ENCODE assay signal across 21 cellular contexts in the genomic region with DNA sequence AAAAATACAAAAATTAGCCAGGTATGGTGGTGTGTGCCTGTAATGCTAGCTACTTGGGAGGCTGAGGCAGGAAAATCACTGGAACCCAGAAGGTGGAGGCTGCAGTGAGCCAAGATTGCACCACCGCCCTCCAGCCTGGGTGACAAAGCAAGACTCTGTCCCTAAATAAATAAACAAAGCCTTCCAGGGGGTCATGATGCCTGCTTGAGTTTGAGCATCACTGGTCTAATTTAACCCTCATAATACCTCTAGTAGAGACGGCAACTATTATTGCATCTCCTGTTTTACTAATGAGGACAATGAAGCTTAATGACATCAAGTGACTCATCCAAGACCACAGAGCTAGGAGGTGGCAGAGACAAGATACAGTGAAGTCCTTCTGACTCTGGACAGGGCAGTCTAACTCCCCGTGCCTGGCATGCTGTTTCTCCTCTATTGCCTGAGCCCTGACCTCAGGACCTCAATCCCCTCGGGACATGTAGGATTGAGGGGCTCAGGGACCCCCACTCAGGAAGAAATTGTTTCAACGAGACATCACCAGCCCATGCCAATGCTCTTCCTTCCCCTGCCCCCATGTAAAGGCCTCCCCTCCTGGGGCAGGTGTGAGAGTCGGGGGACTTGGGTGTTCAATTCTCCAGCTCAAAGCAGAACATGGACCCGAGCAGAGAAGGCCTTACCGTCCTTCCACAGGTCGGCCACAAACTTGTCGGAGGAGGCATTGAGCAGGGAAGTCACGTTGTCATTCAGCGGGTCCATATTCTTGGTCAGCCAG.
DNase-seq lines count a peak whose midpoint lies in the region; ATAC-seq and TF ChIP-seq lines count a peak whose summit lies in the region.
"Had no signal": no experiment of that assay in that cellular context is flagged by ENCODE, and none has a peak within 500 bp of the region (broad histone marks: within the 10 kb centered on the region; RNA-seq: fewer than 3 reads in every experiment).

No MANE protein-coding gene starts in this region.

- no peak overlapping the region for H2BK120ac ChIP-seq in IMR-90 (ENCODE audit: low read depth, low read length)

- H4K20me1 ChIP-seq in IMR-90 (ENCODE audit: insufficient read depth, low read length) = no peaks in the 10 kb centered on the region

- H3K9me3 ChIP-seq in IMR-90 (ENCODE audit: control insufficient read depth, insufficient read depth, low read length) (no peaks in the 10 kb centered on the region), esophagus muscularis mucosa (no peaks in the 10 kb centered on the region), sigmoid colon (no peaks in the 10 kb centered on the region)
- H3K9me3 ChIP-seq: Caco-2 had no signal

- no peak overlapping the region for H3K23ac ChIP-seq in IMR-90 (ENCODE audit: low read depth, low read length)

- H2AFZ ChIP-seq in IMR-90 (replicated peaks; ENCODE audit: low read length, poor library complexity) = no peak overlapping the region

- no peak overlapping the region for H4K91ac ChIP-seq in IMR-90 (ENCODE audit: insufficient read depth, low read depth, low read length)

- TF ChIP-seq POLR2A in IMR-90 (IDR thresholded peaks at IDR 0.05; ENCODE audit: low read depth, low read length) (no peak), esophagus muscularis mucosa (IDR thresholded peaks at IDR 0.05; ENCODE audit: low read depth) (no peak), sigmoid colon (IDR thresholded peaks at IDR 0.05) (no peak)

- no peak overlapping the region for H2BK15ac ChIP-seq in IMR-90 (ENCODE audit: low read depth, low read length)

- DNase-seq in IMR-90 (no peak), esophagus muscularis mucosa (ENCODE audit: extremely low spot score) (no peak), sigmoid colon (no peak), NCI-H748 treated with DMSO at 0.1 percent for 48 hours (lab: John Stamatoyannopoulos, UW) (no peak), NCI-H128 (lab: John Stamatoyannopoulos, UW; ENCODE audit: unreplicated experiment) (no peak), NCI-H2171 treated with DMSO at 0.1 percent for 48 hours (lab: John Stamatoyannopoulos, UW) (no peak), NCI-H1105 (lab: John Stamatoyannopoulos, UW) (no peak)
- DNase-seq: Caco-2; CD8-positive, alpha-beta T cell; EL; GDM1; NCI-H1105 treated with DMSO at 0.1 percent for 48 hours; NCI-H2029; NCI-H446 treated with DMSO at 0.1 percent for 48 hours; NCI-H526; RPMI8226; SHP77 had no signal

- no peak overlapping the region for H3K56ac ChIP-seq in IMR-90 (ENCODE audit: extremely low read depth, insufficient read depth, low read length)

- no peak overlapping the region for H3K18ac ChIP-seq in IMR-90 (ENCODE audit: low read depth, low read length)

- no peak overlapping the region for H2BK20ac ChIP-seq in IMR-90 (ENCODE audit: low read depth, low read length)

- no peaks in the 10 kb centered on the region for H3K9me1 ChIP-seq in IMR-90 (ENCODE audit: insufficient read depth, low read length)

- no peak overlapping the region; the same call in 1 of the 2 replicates for H2AK5ac ChIP-seq in IMR-90 (ENCODE audit: low read depth, low read length)

- CTCF ChIA-PET in IMR-90 (lab: Yijun Ruan, JAX) = interaction anchor here (0.8 kb wide), 1 partner anchor 434 kb away, joined by 3 read pairs; no protein-coding TSS in a partner anchor

- H3K4me1 ChIP-seq in IMR-90 (ENCODE audit: control insufficient read depth, insufficient read depth, low read length) (no peaks in the 10 kb centered on the region), esophagus muscularis mucosa (peaks cover 0 to 85% (median 72%) of the 10 kb centered on the region in 4 donors), sigmoid colon (peaks cover 0 to 63% (median 26%) of the 10 kb centered on the region in 4 donors)
- H3K4me1 ChIP-seq: Caco-2 had no signal

- no peak overlapping the region for H3K4me2 ChIP-seq in IMR-90 (ENCODE audit: low read depth, low read length)
- H3K4me2 ChIP-seq: KMS-11 had no signal

- H3K27ac ChIP-seq in IMR-90 (ENCODE audit: insufficient read depth, low read length) = no peak overlapping the region
- peak overlapping the region; percentile 63 to 75 (median 73) for H3K27ac ChIP-seq in esophagus muscularis mucosa (replicated peaks in 1 of 4)
- H3K27ac ChIP-seq in sigmoid colon = peak overlapping the region; percentile 62 to 95 (median 72)
- H3K27ac ChIP-seq: C4-2B, KMS-11 had no signal

- H3K36me3 ChIP-seq in IMR-90 (ENCODE audit: control insufficient read depth, insufficient read depth, low read length) (no peaks in the 10 kb centered on the region), esophagus muscularis mucosa (peaks cover 3 to 99% (median 86%) of the 10 kb centered on the region in 4 donors), sigmoid colon (peaks cover 83 to 99% (median 88%) of the 10 kb centered on the region in 4 donors)

- no peak for TF ChIP-seq RAD21 in IMR-90 (IDR thresholded peaks at IDR 0.05; ENCODE audit: low read length)

- H2AK9ac ChIP-seq in IMR-90 (replicated peaks; ENCODE audit: low read depth, low read length, poor library complexity) = no peak overlapping the region

- in situ Hi-C loops in IMR-90 (cut with MboI; ENCODE audit: low sequenced_read_pairs) = no loop called here

- POLR2A ChIA-PET in IMR-90 (lab: Charles Lee; ENCODE audit: unreplicated experiment) = no interaction called here

- no peak overlapping the region for H3K4ac ChIP-seq in IMR-90 (ENCODE audit: low read depth, low read length)

- H3K79me1 ChIP-seq in IMR-90 (ENCODE audit: low read depth in 1 of 2, low read length in 2 of 2) = no peaks in the 10 kb centered on the region

- no peak for TF ChIP-seq CTCF in IMR-90 (conservative IDR thresholded peaks at IDR 0.05; ENCODE audit: low read depth, low read length)
- no peak for TF ChIP-seq CTCF in esophagus muscularis mucosa (IDR thresholded peaks at IDR 0.05)
- no peak for TF ChIP-seq CTCF in sigmoid colon (IDR thresholded peaks at IDR 0.05)

- no TSS peak for BruUV-seq in IMR-90 (replicated peaks; lab: Mats Ljungman, UMichigan)

- H3K14ac ChIP-seq in IMR-90 (replicated peaks; ENCODE audit: low read depth, low read length) = no peak overlapping the region

- H3K27me3 ChIP-seq in IMR-90 (ENCODE audit: control insufficient read depth, insufficient read depth, low read length) = no peaks in the 10 kb centered on the region
- no peaks in the 10 kb centered on the region for H3K27me3 ChIP-seq in esophagus muscularis mucosa
- H3K27me3 ChIP-seq in sigmoid colon = no peaks in the 10 kb centered on the region

- intact Hi-C loops in IMR-90 (cut with micrococcal nuclease) (no loop called here), esophagus muscularis mucosa (cut with DNase I) (no loop called here), sigmoid colon (cut with DNase I) (no loop called here)

- ATAC-seq in IMR-90 (ENCODE audit: low read depth) = no peak
- ATAC-seq: CD8-positive, alpha-beta T cell; GM12878; HCT116 had no signal

- H3K9ac ChIP-seq in IMR-90 (ENCODE audit: low read depth, low read length) = no peak overlapping the region
- H3K9ac ChIP-seq: KMS-11 had no signal

- H3K4me3 ChIP-seq in IMR-90 (ENCODE audit: insufficient read depth, low read depth, low read length) = no peak overlapping the region
- no peak overlapping the region for H3K4me3 ChIP-seq in esophagus muscularis mucosa
- no peak overlapping the region for H3K4me3 ChIP-seq in sigmoid colon
- H3K4me3 ChIP-seq: GM12878 had no signal

- no peak for TF ChIP-seq EP300 in esophagus muscularis mucosa (IDR thresholded peaks at IDR 0.05)
- no peak for TF ChIP-seq EP300 in sigmoid colon (IDR thresholded peaks at IDR 0.05)

- dilution Hi-C loops in IMR-90 (cut with HindIII; ENCODE audit: low sequenced_read_pairs, unreplicated experiment) = no loop called here

- H4K5ac ChIP-seq in IMR-90 (ENCODE audit: low read depth, low read length) = no peak overlapping the region

- H4K8ac ChIP-seq in IMR-90 (ENCODE audit: low read depth in 2 of 2, low read length in 2 of 2) = no peak overlapping the region

- H2BK5ac ChIP-seq in IMR-90 (ENCODE audit: low read depth, low read length, poor library complexity, severe bottlenecking) = no peak overlapping the region

- 93% methylated on average over 3 of the region's 12 CpGs; no CpG with 5 or more reads in 1 of the 2 experiments for WGBS in IMR-90 (ENCODE audit: extremely low coverage in 2 of 2, insufficient read length in 1 of 2), 2 experiments
- 73% methylated on average over 9 of the region's 12 CpGs for WGBS in esophagus muscularis mucosa
- WGBS in sigmoid colon, 2 donors = 81 to 88% methylated on average over 12 of the region's 12 CpGs

TF ChIP-seq in IMR-90, 13 proteins besides CTCF, POLR2A, EP300 and RAD21:
- TF ChIP-seq MXI1 (IDR thresholded peaks at IDR 0.05; ENCODE audit: borderline replicate concordance, low read depth, low read length) = no peak
- peak; percentile 29; the same call in 1 of the 2 replicates for TF ChIP-seq CEBPB (IDR thresholded peaks at IDR 0.05; ENCODE audit: low read depth, low read length)
- TF ChIP-seq MAZ (IDR thresholded peaks at IDR 0.05; ENCODE audit: borderline replicate concordance, low read depth, low read length) = no peak
- TF ChIP-seq SMC3 (IDR thresholded peaks at IDR 0.05; ENCODE audit: low read depth, low read length) = no peak
- TF ChIP-seq NFE2L2 (IDR thresholded peaks at IDR 0.05; ENCODE audit: low read depth, low read length) = no peak
- TF ChIP-seq FOS (IDR thresholded peaks at IDR 0.05; ENCODE audit: low read depth, low read length) = no peak
